In the genomic region with DNA sequence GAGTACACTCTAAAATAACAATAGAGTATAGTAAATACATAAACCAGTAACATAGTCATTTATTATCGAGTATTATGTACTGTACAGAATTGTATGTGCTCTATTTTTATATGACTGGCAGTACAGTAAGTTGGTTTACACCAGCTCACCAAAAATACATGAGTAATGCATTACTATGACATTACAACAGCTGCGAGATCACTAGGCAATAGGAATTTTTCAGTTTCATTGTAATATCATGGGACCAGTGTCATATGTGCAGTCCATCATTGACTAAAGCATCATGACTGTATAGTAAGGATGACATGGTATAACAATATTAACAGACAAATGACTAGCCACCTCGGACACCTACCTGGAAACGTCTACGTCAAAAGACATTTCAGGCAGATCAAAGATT, we compare ENCODE assay signal across 18 cellular contexts. TPM values are rescaled to one million over a fixed set of nuclear protein-coding genes. Genes with fewer than 3 reads are reported as not detected.
A peak's percentile ranks its signal among the peaks of the same experiment; 100 is the strongest.
DNase-seq lines count a peak whose midpoint lies in the region; ATAC-seq, FAIRE-seq and TF ChIP-seq lines count a peak whose summit lies in the region.
"Had no signal": no experiment of that assay in that cellular context is flagged by ENCODE, and none has a peak within 500 bp of the region (broad histone marks: within the 10 kb centered on the region; RNA-seq: fewer than 3 reads in every experiment).

No MANE protein-coding gene starts in this region.

- H2AFZ ChIP-seq in astrocyte (ENCODE audit: low read depth, low read length) (no peak overlapping the region), H9 (ENCODE audit: low read length) (no peak overlapping the region)

- H3K4ac ChIP-seq in H9 (ENCODE audit: low read depth, low read length): no peak overlapping the region

- no peaks in the 10 kb centered on the region for H3K36me3 ChIP-seq in astrocyte (ENCODE audit: insufficient read depth, low read length)

- peaks cover 3% of the 10 kb centered on the region for H3K9me3 Mint-ChIP-seq in astrocyte (ENCODE audit: unreplicated experiment)
- peaks cover 5% of the 10 kb centered on the region for H3K9me3 Mint-ChIP-seq in mesothelial cell of epicardium
- H3K9me3 Mint-ChIP-seq in H9: no peaks in the 10 kb centered on the region
- H3K9me3 Mint-ChIP-seq: CD8-positive, alpha-beta T cell; HFFc6 had no signal

- H3K4me1 ChIP-seq in astrocyte (ENCODE audit: insufficient read depth, low read length): peaks cover 4% of the 10 kb centered on the region
- H3K4me1 ChIP-seq in H9 (ENCODE audit: insufficient read depth, low read length): no peaks in the 10 kb centered on the region

- no peak overlapping the region for H3K9ac ChIP-seq in astrocyte (ENCODE audit: low read length)
- H3K9ac ChIP-seq in H9 (ENCODE audit: extremely low read depth, insufficient read length, low read length): no peak overlapping the region

- H2BK5ac ChIP-seq in H9 (ENCODE audit: insufficient read length, low read length): no peak overlapping the region

- no CpG with 5 or more reads among the region's 5 CpGs for WGBS in H9 (ENCODE audit: extremely low coverage, insufficient read length, low lambda C conversion rate)

- H3K18ac ChIP-seq in H9 (ENCODE audit: insufficient read length, low read depth, low read length): no peak overlapping the region

- no peak overlapping the region for H3K23ac ChIP-seq in H9 (ENCODE audit: insufficient read length, low read depth, low read length)

- no peak overlapping the region for H4K5ac ChIP-seq in H9 (ENCODE audit: insufficient read length, low read depth, low read length)

- H2BK20ac ChIP-seq in H9 (ENCODE audit: low read depth, low read length, poor library complexity, severe bottlenecking): no peak overlapping the region

- no peak overlapping the region for H3K4me3 Mint-ChIP-seq in astrocyte (ENCODE audit: unreplicated experiment)
- no peak overlapping the region for H3K4me3 Mint-ChIP-seq in mesothelial cell of epicardium
- no peak overlapping the region for H3K4me3 Mint-ChIP-seq in H9
- H3K4me3 Mint-ChIP-seq: CD14-positive monocyte; CD8-positive, alpha-beta T cell; HFFc6 had no signal

- H3K27me3 Mint-ChIP-seq in astrocyte (ENCODE audit: low read depth, unreplicated experiment) (no peaks in the 10 kb centered on the region), mesothelial cell of epicardium (ENCODE audit: low read depth) (no peaks in the 10 kb centered on the region), H9 (ENCODE audit: low read depth) (no peaks in the 10 kb centered on the region)

- no peak overlapping the region for H3K14ac ChIP-seq in H9 (ENCODE audit: insufficient read depth, low read length)

- H3K27me3 ChIP-seq in astrocyte (ENCODE audit: insufficient read depth, low read length) (no peaks in the 10 kb centered on the region), H9 (ENCODE audit: insufficient read depth, low read length) (no peaks in the 10 kb centered on the region)

- H3T11ph ChIP-seq in H9 (ENCODE audit: low read length): no peak overlapping the region

- no peak overlapping the region for H4K91ac ChIP-seq in H9 (ENCODE audit: insufficient read length, low read depth, low read length)

- no peaks in the 10 kb centered on the region for H3K79me1 ChIP-seq in H9 (ENCODE audit: insufficient read depth, low read depth, low read length, poor library complexity, severe bottlenecking)

- TF ChIP-seq CTCF in astrocyte (IDR thresholded peaks at IDR 0.05; ENCODE audit: insufficient read depth, low read depth, low read length) (no peak), mesothelial cell of epicardium (IDR thresholded peaks at IDR 0.05; ENCODE audit: unreplicated experiment) (no peak), H9 (conservative IDR thresholded peaks at IDR 0.05) (no peak)

- no peak for FAIRE-seq in astrocyte (lab: Jason Lieb, UNC)
- FAIRE-seq: GM19239, H1, HepG2, HTR-8/SVneo had no signal

- peaks cover 15% of the 10 kb centered on the region for H3K4me1 Mint-ChIP-seq in astrocyte (ENCODE audit: low read depth, unreplicated experiment)
- H3K4me1 Mint-ChIP-seq in mesothelial cell of epicardium: peaks cover 34% of the 10 kb centered on the region
- peaks cover 5 to 6% of the 10 kb centered on the region in 2 experiments for H3K4me1 Mint-ChIP-seq in H9

- no peak overlapping the region for H2BK12ac ChIP-seq in H9 (ENCODE audit: insufficient read length, low read depth, low read length)

- no peak overlapping the region for H2AK5ac ChIP-seq in H9 (ENCODE audit: insufficient read length, low read length)

- no peak overlapping the region for H2BK15ac ChIP-seq in H9 (ENCODE audit: low read depth, low read length)

- H2BK120ac ChIP-seq in H9 (ENCODE audit: low read depth, low read length, poor library complexity, severe bottlenecking): no peak overlapping the region

- H3K4me2 ChIP-seq in astrocyte (ENCODE audit: low read length) (no peak overlapping the region), H9 (ENCODE audit: insufficient read depth, insufficient read length, low read length) (no peak overlapping the region)

- no peak overlapping the region for H3K4me3 ChIP-seq in astrocyte (ENCODE audit: insufficient read depth, low read depth, low read length)

- DNase-seq in LHCN-M2 (ENCODE audit: low read depth): peak; percentile 63
- DNase-seq in astrocyte (ENCODE audit: low read depth): no peak
- DNase-seq in epithelial cell of prostate (ENCODE audit: low read depth, low spot score): no peak
- DNase-seq in mesothelial cell of epicardium (ENCODE audit: low spot score in 2 of 2, unreplicated experiment in 2 of 2): no peak
- no peak for DNase-seq in dermis blood vessel endothelial cell
- no peak for DNase-seq in H9
- DNase-seq: CD8-positive, alpha-beta T cell; COR-L47; DND-41; GF-D8; HCEC 1CT; HFFc6 had no signal

- no peak overlapping the region for H4K8ac ChIP-seq in H9 (replicated peaks; ENCODE audit: insufficient read length, low read depth, low read length)

- no peaks in the 10 kb centered on the region for H3K23me2 ChIP-seq in H9 (ENCODE audit: insufficient read length, low read depth, low read length, poor library complexity, severe bottlenecking)

- H3K27ac Mint-ChIP-seq in astrocyte (ENCODE audit: unreplicated experiment) (peak overlapping the region; percentile 60), mesothelial cell of epicardium (peak overlapping the region; percentile 56), H9 (no peak overlapping the region)
- H3K27ac Mint-ChIP-seq: CD14-positive monocyte; CD8-positive, alpha-beta T cell; HFFc6 had no signal

- H3K36me3 Mint-ChIP-seq in astrocyte (ENCODE audit: low read depth, unreplicated experiment) (peaks cover 4% of the 10 kb centered on the region), mesothelial cell of epicardium (peaks cover 14% of the 10 kb centered on the region), H9 (ENCODE audit: insufficient read depth in 1 of 3, low read depth in 3 of 3) (no peaks in the 10 kb centered on the region)
- H3K36me3 Mint-ChIP-seq: CD14-positive monocyte; CD8-positive, alpha-beta T cell had no signal

- H4K20me1 ChIP-seq in astrocyte (ENCODE audit: insufficient read depth, low read length): no peaks in the 10 kb centered on the region
- H4K20me1 ChIP-seq in H9 (ENCODE audit: control insufficient read depth, insufficient read depth, insufficient read length): no peaks in the 10 kb centered on the region

- no peak for ATAC-seq in HG02970 (IDR thresholded peaks at IDR 0.05; ENCODE audit: low FRiP score, unreplicated experiment)
- ATAC-seq: CD8-positive, alpha-beta T cell; HepG2 had no signal

- H3K9me3 ChIP-seq in astrocyte (ENCODE audit: insufficient read depth, low read depth, low read length) (no peaks in the 10 kb centered on the region), H9 (ENCODE audit: control insufficient read depth, low read depth, low read length) (no peaks in the 10 kb centered on the region)

- H3K56ac ChIP-seq in H9 (ENCODE audit: insufficient read length, low read depth, low read length): no peak overlapping the region

- H3K79me2 ChIP-seq in astrocyte (ENCODE audit: insufficient read depth, low read length): no peaks in the 10 kb centered on the region
- H3K79me2 ChIP-seq in H9 (ENCODE audit: insufficient read depth, low read length): no peaks in the 10 kb centered on the region

- H3K27ac ChIP-seq in astrocyte (ENCODE audit: low read depth, low read length): no peak overlapping the region
- H3K27ac ChIP-seq in epithelial cell of prostate: peak overlapping the region; percentile 7
- no peak overlapping the region for H3K27ac ChIP-seq in H9 (ENCODE audit: insufficient read length, low read depth, low read length)

RNA-seq across cellular contexts. Expression of a gene that starts 33.6 kb away (rescaled TPM):
- total RNA-seq in LHCN-M2 (2014; rRNA removed) (1.7 and 1.8 TPM in 2 replicates), astrocyte (9.2 and 12.3 TPM in 2 replicates), mesothelial cell of epicardium (133 to 142 TPM (median 137 TPM) in 3 replicates), dermis blood vessel endothelial cell (6.1 and 12.3 TPM in 2 replicates), H9 (2021) (5.0 and 5.8 TPM in 2 replicates)
- polyA plus RNA-seq in LHCN-M2 (2012): 1.9 TPM

RNA-seq across cellular contexts. Expression of a gene that starts 34.6 kb away (rescaled TPM):
- total RNA-seq in LHCN-M2 (2014; rRNA removed): 12.8 and 18.4 TPM in 2 replicates
- polyA plus RNA-seq in LHCN-M2 (2012): 9.3 TPM
- total RNA-seq in astrocyte: 57.7 and 62.1 TPM in 2 replicates
- 65.7 to 68.7 TPM (median 66.2 TPM) in 3 replicates for total RNA-seq in mesothelial cell of epicardium
- total RNA-seq in dermis blood vessel endothelial cell: 20.3 and 31.5 TPM in 2 replicates
- 35.5 and 46.6 TPM in 2 replicates for total RNA-seq in H9 (2021)

RNA-seq across cellular contexts. Expression of a gene that starts 46.9 kb away (rescaled TPM):
- 9.6 and 12.2 TPM in 2 replicates for total RNA-seq in LHCN-M2 (2014; rRNA removed)
- 4.9 TPM for polyA plus RNA-seq in LHCN-M2 (2012)
- total RNA-seq in astrocyte: 20.6 and 23.9 TPM in 2 replicates
- 24.8 to 27.1 TPM (median 25.3 TPM) in 3 replicates for total RNA-seq in mesothelial cell of epicardium
- total RNA-seq in dermis blood vessel endothelial cell: 14.6 and 17.3 TPM in 2 replicates
- total RNA-seq in H9 (2021): 19.8 and 21.4 TPM in 2 replicates

Comparison
In these comparisons a context has a peak if more than half of its experiments do, and no peak if none do; other contexts are left out.
1. H3K27ac Mint-ChIP-seq: peak in astrocyte (single experiment) and mesothelial cell of epicardium (single experiment); none in H9 (0 of 3).
2. RNA of a gene that starts 33.6 kb away (total RNA-seq): 133 to 142 TPM in mesothelial cell of epicardium; 9.2 to 12.3 TPM in astrocyte, 6.1 to 12.3 TPM in dermis blood vessel endothelial cell, 5.0 to 5.8 TPM in H9 and 1.7 to 1.8 TPM in LHCN-M2; every median in the first group is over 10 times any median in the second.